15 cellular contexts compared by ENCODE assay signal in the genomic region with DNA sequence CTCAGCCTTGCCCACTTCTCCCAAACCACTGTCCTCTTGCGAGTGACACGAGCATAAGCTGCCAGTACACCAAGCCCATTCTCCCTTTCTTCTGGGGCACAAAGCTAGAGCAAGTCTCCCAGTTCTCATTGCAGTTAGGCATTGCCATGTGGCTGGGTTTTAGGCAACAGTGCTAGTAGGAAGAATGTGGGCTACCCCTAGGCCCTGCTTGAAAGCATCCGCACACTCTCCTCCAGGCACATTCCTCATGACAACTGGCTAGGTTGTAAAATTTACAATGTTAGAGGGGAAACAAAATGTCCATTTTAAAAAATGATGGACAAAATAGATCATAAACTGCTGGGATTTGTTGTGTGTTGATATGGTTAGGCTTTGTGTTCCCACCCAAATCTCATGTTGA. TPM values are rescaled to one million over a fixed set of nuclear protein-coding genes. Genes with fewer than 3 reads are reported as not detected.
DNase-seq lines count a peak whose midpoint lies in the region; ATAC-seq and TF ChIP-seq lines count a peak whose summit lies in the region.
"Had no signal": no experiment of that assay in that cellular context is flagged by ENCODE, and none has a peak within 500 bp of the region (broad histone marks: within the 10 kb centered on the region; RNA-seq: fewer than 3 reads in every experiment).

No MANE protein-coding gene starts in this region.

- H4K8ac ChIP-seq in mesendoderm (ENCODE audit: low read depth, low read length): no peak overlapping the region
- H4K8ac ChIP-seq in trophoblast cell (ENCODE audit: low read depth, low read length): no peak overlapping the region
- H4K8ac ChIP-seq in H9 (replicated peaks; ENCODE audit: insufficient read length, low read depth, low read length): no peak overlapping the region

- H3K18ac ChIP-seq in mesendoderm (ENCODE audit: low read length): no peak overlapping the region
- H3K18ac ChIP-seq in trophoblast cell (ENCODE audit: low read length): no peak overlapping the region
- H3K18ac ChIP-seq in H9 (ENCODE audit: insufficient read length, low read depth, low read length): no peak overlapping the region

- H3K4me3 ChIP-seq in Caco-2 (ENCODE audit: low read depth, low read length) (no peak overlapping the region), Panc1 (ENCODE audit: low read depth in 2 of 2, low read length in 2 of 2) (no peak overlapping the region), mesendoderm (ENCODE audit: low read length) (no peak overlapping the region), trophoblast cell (ENCODE audit: low read depth, low read length) (no peak overlapping the region)
- H3K4me3 ChIP-seq: BLaER1, GM12878, GM23248 had no signal

- H3K27ac ChIP-seq in Panc1 (ENCODE audit: low read length): 0 out of 2 replicates have a peak overlapping the region, but pooled peaks have one; percentile 34
- H3K27ac ChIP-seq in mesendoderm (ENCODE audit: low read depth, low read length): no peak overlapping the region
- H3K27ac ChIP-seq in trophoblast cell (ENCODE audit: low read depth, low read length): no peak overlapping the region
- H3K27ac ChIP-seq in H9 (ENCODE audit: insufficient read length, low read depth, low read length): no peak overlapping the region
- H3K27ac ChIP-seq: BLaER1, GM23248 had no signal

- H4K12ac ChIP-seq in trophoblast cell (ENCODE audit: low read depth, low read length): no peak overlapping the region

- no peaks in the 10 kb centered on the region for H3K9me3 ChIP-seq in Caco-2
- H3K9me3 ChIP-seq in Panc1 (ENCODE audit: control insufficient read depth, insufficient read depth, low read depth, low read length): no peaks in the 10 kb centered on the region
- H3K9me3 ChIP-seq in trophoblast cell (ENCODE audit: insufficient read depth, low read depth, low read length): peaks cover 1% of the 10 kb centered on the region
- H3K9me3 ChIP-seq in H9 (ENCODE audit: control insufficient read depth, low read depth, low read length): no peaks in the 10 kb centered on the region
- H3K9me3 ChIP-seq: BLaER1 had no signal

- no peak overlapping the region for H4K91ac ChIP-seq in trophoblast cell (ENCODE audit: low read depth, low read length)
- no peak overlapping the region for H4K91ac ChIP-seq in H9 (ENCODE audit: insufficient read length, low read depth, low read length)

- H2BK5ac ChIP-seq in mesendoderm (ENCODE audit: low read length): no peak overlapping the region
- no peak overlapping the region for H2BK5ac ChIP-seq in trophoblast cell (ENCODE audit: low read depth, low read length, poor library complexity)
- H2BK5ac ChIP-seq in H9 (ENCODE audit: insufficient read length, low read length): no peak overlapping the region

- H3K4me2 ChIP-seq in mesendoderm (ENCODE audit: low read length) (no peak overlapping the region), trophoblast cell (ENCODE audit: low read length) (no peak overlapping the region), H9 (ENCODE audit: insufficient read depth, insufficient read length, low read length) (no peak overlapping the region)
- H3K4me2 ChIP-seq: BLaER1 had no signal

- H3K79me1 ChIP-seq in mesendoderm (ENCODE audit: low read length) (peaks cover 36% of the 10 kb centered on the region), trophoblast cell (ENCODE audit: low read length) (peaks cover 3% of the 10 kb centered on the region), H9 (ENCODE audit: insufficient read depth, low read depth, low read length, poor library complexity, severe bottlenecking) (peaks cover 2% of the 10 kb centered on the region)

- H3K79me2 ChIP-seq in mesendoderm (ENCODE audit: control insufficient read depth, insufficient read depth, low read length) (peaks cover 74% of the 10 kb centered on the region), trophoblast cell (ENCODE audit: control insufficient read depth, insufficient read depth, low read length, poor library complexity) (peaks cover 7% of the 10 kb centered on the region), H9 (ENCODE audit: insufficient read depth, low read length) (peaks cover 12% of the 10 kb centered on the region; the same call in 1 of the 2 replicates)

- H3K56ac ChIP-seq in mesendoderm (ENCODE audit: low read length) (peak overlapping the region; percentile 20), H9 (ENCODE audit: insufficient read length, low read depth, low read length) (no peak overlapping the region)

- no peak overlapping the region for H3T11ph ChIP-seq in H9 (ENCODE audit: low read length)

- no peaks in the 10 kb centered on the region for H3K4me1 Mint-ChIP-seq in Caco-2 (ENCODE audit: low read depth, unreplicated experiment)
- peaks cover 2 to 3% of the 10 kb centered on the region in 2 experiments; a peak in 1 of 4 replicates for H3K4me1 Mint-ChIP-seq in H9
- H3K4me1 Mint-ChIP-seq: CD8-positive, alpha-beta memory T cell had no signal

- H3K4ac ChIP-seq in mesendoderm (ENCODE audit: low read depth, low read length): no peak overlapping the region
- peak overlapping the region; percentile 35 for H3K4ac ChIP-seq in trophoblast cell (ENCODE audit: low read depth, low read length)
- no peak overlapping the region for H3K4ac ChIP-seq in H9 (ENCODE audit: low read depth, low read length)

- H4K5ac ChIP-seq in mesendoderm (ENCODE audit: low read length) (no peak overlapping the region), H9 (ENCODE audit: insufficient read length, low read depth, low read length) (no peak overlapping the region)

- no peaks in the 10 kb centered on the region for H3K4me1 ChIP-seq in Caco-2
- H3K4me1 ChIP-seq in Panc1 (ENCODE audit: control insufficient read depth, insufficient read depth, low read length): peaks cover 13% of the 10 kb centered on the region
- no peaks in the 10 kb centered on the region for H3K4me1 ChIP-seq in mesendoderm (ENCODE audit: control insufficient read depth, low read depth, low read length)
- H3K4me1 ChIP-seq in trophoblast cell (ENCODE audit: control insufficient read depth in 1 of 2, insufficient read depth in 2 of 2, low read length in 2 of 2): peaks cover 14 to 15% of the 10 kb centered on the region in 2 experiments
- no peaks in the 10 kb centered on the region; the same call in 1 of the 2 replicates for H3K4me1 ChIP-seq in H9 (ENCODE audit: insufficient read depth, low read length)
- H3K4me1 ChIP-seq: BLaER1 had no signal

- POLR2A ChIA-PET in Caco-2 (lab: Charles Lee) (no interaction called here), Panc1 (lab: Charles Lee) (no interaction called here)

- ATAC-seq in Panc1 (no peak), GM18873 (IDR thresholded peaks at IDR 0.05; ENCODE audit: low FRiP score, unreplicated experiment) (no peak)
- ATAC-seq: GM12878 had no signal

- H3K36me3 ChIP-seq in Caco-2 (ENCODE audit: control insufficient read depth, insufficient read depth, low read length): no peaks in the 10 kb centered on the region
- H3K36me3 ChIP-seq in Panc1 (ENCODE audit: control insufficient read depth, insufficient read depth, low read length): peaks cover 7% of the 10 kb centered on the region; the same call in 1 of the 2 replicates
- H3K36me3 ChIP-seq in mesendoderm (ENCODE audit: control insufficient read depth, insufficient read depth, low read length): peaks cover 18% of the 10 kb centered on the region
- peaks cover 28 to 33% of the 10 kb centered on the region in 2 experiments for H3K36me3 ChIP-seq in trophoblast cell (ENCODE audit: control insufficient read depth in 1 of 2, insufficient read depth in 2 of 2, low read length in 2 of 2)
- H3K36me3 ChIP-seq: BLaER1 had no signal

- no CpG with 5 or more reads among the region's 3 CpGs for WGBS in mesendoderm (ENCODE audit: extremely low coverage, insufficient coverage, low lambda C conversion rate)
- no CpG with 5 or more reads among the region's 3 CpGs for WGBS in trophoblast cell (ENCODE audit: extremely low coverage, insufficient coverage, insufficient read length)
- WGBS in H9 (ENCODE audit: extremely low coverage, insufficient read length, low lambda C conversion rate): no CpG with 5 or more reads among the region's 3 CpGs

- no peak overlapping the region for H2BK15ac ChIP-seq in mesendoderm (replicated peaks; ENCODE audit: low read depth)
- no peak overlapping the region for H2BK15ac ChIP-seq in H9 (ENCODE audit: low read depth, low read length)

- in situ Hi-C loops in Panc1 (cut with HindIII; ENCODE audit: low pct_unique_long_range_greater_than_20kb, low sequenced_read_pairs): no loop called here

- H3K27me3 Mint-ChIP-seq in Caco-2 (ENCODE audit: insufficient read depth, unreplicated experiment): no peaks in the 10 kb centered on the region
- H3K27me3 Mint-ChIP-seq in H9 (ENCODE audit: low read depth): no peaks in the 10 kb centered on the region

- BruUV-seq in Caco-2 (replicated peaks; lab: Mats Ljungman, UMichigan) (no TSS peak), Panc1 (replicated peaks; lab: Mats Ljungman, UMichigan) (no TSS peak)

- H2BK12ac ChIP-seq in trophoblast cell (ENCODE audit: low read length) (no peak overlapping the region), H9 (ENCODE audit: insufficient read length, low read depth, low read length) (no peak overlapping the region)

- no peaks in the 10 kb centered on the region for H3K23me2 ChIP-seq in H9 (ENCODE audit: insufficient read length, low read depth, low read length, poor library complexity, severe bottlenecking)

- H3K27ac Mint-ChIP-seq in Caco-2 (ENCODE audit: unreplicated experiment) (peak overlapping the region; percentile 48), H9 (peak overlapping the region in 1 of 3 experiments; percentile 26; a peak in 3 of 7 replicates)
- H3K27ac Mint-ChIP-seq: CD8-positive, alpha-beta memory T cell had no signal

- H2AFZ ChIP-seq in trophoblast cell (ENCODE audit: insufficient read depth, low read length, poor library complexity): no peak overlapping the region
- no peak overlapping the region for H2AFZ ChIP-seq in H9 (ENCODE audit: low read length)
- H2AFZ ChIP-seq: GM23248 had no signal

- H3K4me3 Mint-ChIP-seq in Caco-2 (ENCODE audit: unreplicated experiment) (no peak overlapping the region), H9 (no peak overlapping the region)
- H3K4me3 Mint-ChIP-seq: CD8-positive, alpha-beta memory T cell had no signal

- no peak for TF ChIP-seq CTCF in Caco-2 (IDR thresholded peaks at IDR 0.05; ENCODE audit: insufficient read depth in 1 of 2, low read depth in 1 of 2, low read length in 1 of 2, severe bottlenecking in 1 of 2, unreplicated experiment in 1 of 2)
- no peak for TF ChIP-seq CTCF in Panc1 (IDR thresholded peaks at IDR 0.05)
- no peak for TF ChIP-seq CTCF in H9 (conservative IDR thresholded peaks at IDR 0.05)

- no peaks in the 10 kb centered on the region for H4K20me1 ChIP-seq in H9 (ENCODE audit: control insufficient read depth, insufficient read depth, insufficient read length)
- H4K20me1 ChIP-seq: BLaER1 had no signal

- H3K9me3 Mint-ChIP-seq in Caco-2 (ENCODE audit: unreplicated experiment): no peaks in the 10 kb centered on the region
- H3K9me3 Mint-ChIP-seq in H9: no peaks in the 10 kb centered on the region
- H3K9me3 Mint-ChIP-seq: CD8-positive, alpha-beta memory T cell had no signal

- H3K36me3 Mint-ChIP-seq in Caco-2 (ENCODE audit: insufficient read depth, unreplicated experiment) (peaks cover 9% of the 10 kb centered on the region), H9 (ENCODE audit: insufficient read depth in 1 of 3, low read depth in 3 of 3) (peaks cover 34 to 65% (median 34%) of the 10 kb centered on the region in 3 experiments; a peak in 6 of 7 replicates)
- H3K36me3 Mint-ChIP-seq: CD8-positive, alpha-beta memory T cell had no signal

- H3K14ac ChIP-seq in trophoblast cell (ENCODE audit: low read length) (no peak overlapping the region), H9 (ENCODE audit: insufficient read depth, low read length) (no peak overlapping the region)

- H2BK20ac ChIP-seq in H9 (ENCODE audit: low read depth, low read length, poor library complexity, severe bottlenecking): no peak overlapping the region

- H2BK120ac ChIP-seq in mesendoderm (ENCODE audit: low read depth, low read length) (no peak overlapping the region), trophoblast cell (ENCODE audit: insufficient read depth, low read length, poor library complexity) (no peak overlapping the region), H9 (ENCODE audit: low read depth, low read length, poor library complexity, severe bottlenecking) (no peak overlapping the region)

- H3K23ac ChIP-seq in mesendoderm (ENCODE audit: low read length) (no peak overlapping the region), trophoblast cell (ENCODE audit: low read length) (no peak overlapping the region), H9 (ENCODE audit: insufficient read length, low read depth, low read length) (no peak overlapping the region)

- H3K9ac ChIP-seq in mesendoderm (ENCODE audit: low read length): no peak overlapping the region
- H3K9ac ChIP-seq in trophoblast cell (ENCODE audit: low read length): no peak overlapping the region
- H3K9ac ChIP-seq in H9 (ENCODE audit: extremely low read depth, insufficient read length, low read length): no peak overlapping the region
- H3K9ac ChIP-seq: BLaER1, GM23248 had no signal

- CTCF ChIA-PET in Caco-2 (lab: Charles Lee) (no interaction called here), Panc1 (lab: Charles Lee) (no interaction called here)

- no peak for DNase-seq in Caco-2
- no peak for DNase-seq in Panc1 (ENCODE audit: low read depth, low spot score)
- no peak for DNase-seq in mesendoderm
- peak; percentile 54 to 71 for DNase-seq in trophoblast cell
- no peak for DNase-seq in middle frontal gyrus (ENCODE audit: extremely low spot score, low spot score)
- DNase-seq in H9: no peak
- DNase-seq: 8988T; AML-193; CD8-positive, alpha-beta memory T cell; DMS 273 treated with DMSO at 0.1 percent for 48 hours; GM23248; H7 had no signal

- H3K27me3 ChIP-seq in Caco-2 (replicated peaks; ENCODE audit: control insufficient read depth, insufficient read depth, low read length) (no peaks in the 10 kb centered on the region), Panc1 (ENCODE audit: control insufficient read depth, insufficient read depth, low read length) (no peaks in the 10 kb centered on the region), mesendoderm (ENCODE audit: insufficient read depth, low read length, poor library complexity) (no peaks in the 10 kb centered on the region), trophoblast cell (ENCODE audit: insufficient read depth, low read length) (no peaks in the 10 kb centered on the region), H9 (ENCODE audit: insufficient read depth, low read length) (no peaks in the 10 kb centered on the region)
- H3K27me3 ChIP-seq: BLaER1 had no signal

- no peak overlapping the region for H2AK5ac ChIP-seq in mesendoderm (ENCODE audit: low read length)
- H2AK5ac ChIP-seq in trophoblast cell (ENCODE audit: low read length): no peak overlapping the region
- H2AK5ac ChIP-seq in H9 (ENCODE audit: insufficient read length, low read length): no peak overlapping the region

- intact Hi-C loops in Caco-2 (cut with micrococcal nuclease; ENCODE audit: unreplicated experiment): no loop called here
- intact Hi-C loops in Panc1 (cut with micrococcal nuclease; ENCODE audit: unreplicated experiment): no loop called here

RNA-seq across cellular contexts. Expression of a gene that starts 19.7 kb away (rescaled TPM):
- total RNA-seq in Caco-2 (2022) (123 and 132 TPM in 2 replicates), Panc1 (2021; ENCODE audit: unreplicated experiment) (446 TPM), H9 (2021) (146 and 148 TPM in 2 replicates)
- polyA plus RNA-seq in Panc1 (2012; ENCODE audit: insufficient read length): 777 TPM
- polyA plus RNA-seq in mesendoderm (2013, experiment 1 of 2): 201 TPM
- 194 TPM for polyA plus RNA-seq in mesendoderm (2013, experiment 2 of 2)
- 121 and 127 TPM in 2 replicates for polyA plus RNA-seq in trophoblast cell (2013)

Comparison
In these comparisons a context has a peak if more than half of its experiments do, and no peak if none do; other contexts are left out.
1. DNase-seq: peak in trophoblast cell (2 of 2); none in Caco-2 (0 of 2), Panc1 (single experiment), mesendoderm (single experiment), middle frontal gyrus (single experiment) and H9 (single experiment).